In the genomic region with DNA sequence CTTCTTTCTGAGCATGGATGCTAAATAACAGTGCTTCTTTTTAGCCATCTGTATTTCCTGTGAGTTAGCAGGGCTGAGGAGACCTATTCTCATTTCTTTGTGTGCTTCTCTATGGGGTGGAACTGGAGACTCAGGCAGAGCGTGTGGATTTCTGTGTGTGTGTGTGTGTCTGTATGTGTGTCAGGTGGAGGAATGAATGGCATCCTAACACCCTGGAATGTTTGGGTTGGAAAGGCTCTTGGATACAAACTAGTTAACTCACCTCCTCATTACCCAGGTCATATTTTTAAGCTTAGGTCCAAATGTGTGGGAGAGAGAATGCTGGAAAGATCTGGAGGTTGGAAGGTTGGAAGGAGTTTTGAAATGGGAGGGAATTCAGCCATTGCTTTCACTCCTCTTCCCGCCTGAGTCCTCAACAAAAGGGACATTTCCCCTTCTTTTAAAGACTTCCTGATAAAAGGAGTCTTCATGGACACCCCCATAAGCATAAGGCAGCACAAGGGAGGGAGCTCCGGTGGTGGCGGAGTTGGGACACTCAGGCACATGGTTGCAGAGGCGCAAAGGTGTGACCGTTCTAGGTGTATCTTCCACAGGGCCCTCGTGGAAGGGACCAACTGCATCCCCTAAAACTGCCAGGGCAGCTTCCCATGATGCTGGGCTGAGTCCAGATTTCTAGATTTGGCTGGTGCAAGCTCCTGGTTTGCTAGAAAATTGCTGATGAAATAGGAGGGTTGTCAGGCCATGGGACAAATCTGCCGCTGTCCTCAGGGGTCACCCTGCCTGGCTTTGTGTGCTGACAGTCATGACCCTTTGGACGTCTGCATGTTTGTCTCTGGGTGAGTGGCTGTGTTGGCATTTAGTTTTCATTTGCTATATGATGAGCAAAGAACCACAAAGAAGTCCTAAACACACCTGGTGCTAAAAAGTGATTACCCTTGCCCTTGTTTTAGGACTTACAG, we compare ENCODE assay signal across 2 cellular contexts.
TF ChIP-seq lines count a peak whose summit lies in the region.

No MANE protein-coding gene starts in this region.

TF ChIP-seq in IMR-90, 13 proteins besides CTCF, POLR2A, EP300 and RAD21:
- TF ChIP-seq, protein P1, sequence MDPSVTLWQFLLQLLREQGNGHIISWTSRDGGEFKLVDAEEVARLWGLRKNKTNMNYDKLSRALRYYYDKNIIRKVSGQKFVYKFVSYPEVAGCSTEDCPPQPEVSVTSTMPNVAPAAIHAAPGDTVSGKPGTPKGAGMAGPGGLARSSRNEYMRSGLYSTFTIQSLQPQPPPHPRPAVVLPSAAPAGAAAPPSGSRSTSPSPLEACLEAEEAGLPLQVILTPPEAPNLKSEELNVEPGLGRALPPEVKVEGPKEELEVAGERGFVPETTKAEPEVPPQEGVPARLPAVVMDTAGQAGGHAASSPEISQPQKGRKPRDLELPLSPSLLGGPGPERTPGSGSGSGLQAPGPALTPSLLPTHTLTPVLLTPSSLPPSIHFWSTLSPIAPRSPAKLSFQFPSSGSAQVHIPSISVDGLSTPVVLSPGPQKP (IDR thresholded peaks at IDR 0.05; ENCODE audit: borderline replicate concordance, low read depth, low read length) = no peak
- TF ChIP-seq SMC3 (IDR thresholded peaks at IDR 0.05; ENCODE audit: low read depth, low read length) = no peak
- TF ChIP-seq MAZ (IDR thresholded peaks at IDR 0.05; ENCODE audit: borderline replicate concordance, low read depth, low read length) = no peak
- TF ChIP-seq MAFK (IDR thresholded peaks at IDR 0.05; ENCODE audit: low read depth, low read length) = no peak
- no peak for TF ChIP-seq MXI1 (IDR thresholded peaks at IDR 0.05; ENCODE audit: borderline replicate concordance, low read depth, low read length)
- TF ChIP-seq CEBPB (IDR thresholded peaks at IDR 0.05; ENCODE audit: low read depth, low read length) = no peak
- no peak for TF ChIP-seq RCOR1 (IDR thresholded peaks at IDR 0.05; ENCODE audit: insufficient replicate concordance, low read length)
- TF ChIP-seq CHD1 (IDR thresholded peaks at IDR 0.05; ENCODE audit: low read depth, low read length) = no peak
- TF ChIP-seq NFE2L2 (IDR thresholded peaks at IDR 0.05; ENCODE audit: low read depth, low read length) = no peak
- TF ChIP-seq FOS (IDR thresholded peaks at IDR 0.05; ENCODE audit: low read depth, low read length) = no peak
- TF ChIP-seq, protein P2, sequence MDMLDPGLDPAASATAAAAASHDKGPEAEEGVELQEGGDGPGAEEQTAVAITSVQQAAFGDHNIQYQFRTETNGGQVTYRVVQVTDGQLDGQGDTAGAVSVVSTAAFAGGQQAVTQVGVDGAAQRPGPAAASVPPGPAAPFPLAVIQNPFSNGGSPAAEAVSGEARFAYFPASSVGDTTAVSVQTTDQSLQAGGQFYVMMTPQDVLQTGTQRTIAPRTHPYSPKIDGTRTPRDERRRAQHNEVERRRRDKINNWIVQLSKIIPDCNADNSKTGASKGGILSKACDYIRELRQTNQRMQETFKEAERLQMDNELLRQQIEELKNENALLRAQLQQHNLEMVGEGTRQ (IDR thresholded peaks at IDR 0.05; ENCODE audit: low read depth, low read length) = no peak
- no peak for TF ChIP-seq BHLHE40 (IDR thresholded peaks at IDR 0.05; ENCODE audit: low read depth, low read length)
- no peak for TF ChIP-seq RFX5 (IDR thresholded peaks at IDR 0.05; ENCODE audit: low read depth, low read length)

TF ChIP-seq in HepG2, 621 proteins besides CTCF, POLR2A, EP300 and RAD21:
- TF ChIP-seq, protein P3, sequence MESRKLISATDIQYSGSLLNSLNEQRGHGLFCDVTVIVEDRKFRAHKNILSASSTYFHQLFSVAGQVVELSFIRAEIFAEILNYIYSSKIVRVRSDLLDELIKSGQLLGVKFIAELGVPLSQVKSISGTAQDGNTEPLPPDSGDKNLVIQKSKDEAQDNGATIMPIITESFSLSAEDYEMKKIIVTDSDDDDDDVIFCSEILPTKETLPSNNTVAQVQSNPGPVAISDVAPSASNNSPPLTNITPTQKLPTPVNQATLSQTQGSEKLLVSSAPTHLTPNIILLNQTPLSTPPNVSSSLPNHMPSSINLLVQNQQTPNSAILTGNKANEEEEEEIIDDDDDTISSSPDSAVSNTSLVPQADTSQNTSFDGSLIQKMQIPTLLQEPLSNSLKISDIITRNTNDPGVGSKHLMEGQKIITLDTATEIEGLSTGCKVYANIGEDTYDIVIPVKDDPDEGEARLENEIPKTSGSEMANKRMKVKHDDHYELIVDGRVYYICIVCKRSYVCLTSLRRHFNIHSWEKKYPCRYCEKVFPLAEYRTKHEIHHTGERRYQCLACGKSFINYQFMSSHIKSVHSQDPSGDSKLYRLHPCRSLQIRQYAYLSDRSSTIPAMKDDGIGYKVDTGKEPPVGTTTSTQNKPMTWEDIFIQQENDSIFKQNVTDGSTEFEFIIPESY (CRISPR knock-in tag; IDR thresholded peaks at IDR 0.05) = peak; percentile 52; the same call in 1 of the 2 replicates
- TF ChIP-seq CEBPB (IDR thresholded peaks at IDR 0.05; ENCODE audit: borderline replicate concordance, low read depth, low read length) = no peak
